Comparison of ENCODE assay signal across 1 cellular context in genomic region chr2:236311286-236311685, GRCh38.
TF ChIP-seq lines count a peak whose summit lies in the region.

No MANE protein-coding gene starts in this region.

TF ChIP-seq in H1, 55 proteins besides CTCF, POLR2A, EP300 and RAD21:
- TF ChIP-seq RNF2 (IDR thresholded peaks at IDR 0.05; ENCODE audit: borderline replicate concordance, low read depth, low read length, missing control alignments, poor library complexity, severe bottlenecking) (no peak), SIRT6 (IDR thresholded peaks at IDR 0.05; ENCODE audit: low read length) (no peak), TCF12 (IDR thresholded peaks at IDR 0.05; ENCODE audit: low read depth, low read length) (no peak), PHF8 (conservative IDR thresholded peaks at IDR 0.05; ENCODE audit: low read depth, low read length) (no peak), YY1 (IDR thresholded peaks at IDR 0.05; ENCODE audit: low read depth, low read length) (no peak), EGR1 (IDR thresholded peaks at IDR 0.05; ENCODE audit: borderline replicate concordance, low read depth, low read length) (no peak), TEAD4 (IDR thresholded peaks at IDR 0.05; ENCODE audit: low read depth, low read length) (no peak), SRF (IDR thresholded peaks at IDR 0.05; ENCODE audit: low read depth, low read length) (no peak), SUZ12 (IDR thresholded peaks at IDR 0.05; ENCODE audit: low read length) (no peak), CHD2 (IDR thresholded peaks at IDR 0.05; ENCODE audit: low read length) (no peak), JUN (IDR thresholded peaks at IDR 0.05; ENCODE audit: low read depth, low read length) (no peak), POU5F1 (IDR thresholded peaks at IDR 0.05; ENCODE audit: low read depth, low read length) (no peak), RXRA (IDR thresholded peaks at IDR 0.05; ENCODE audit: insufficient read depth, low read depth, low read length) (no peak), JUND (IDR thresholded peaks at IDR 0.05; ENCODE audit: low read length) (no peak), BCL11A (IDR thresholded peaks at IDR 0.05; ENCODE audit: low read depth in 2 of 2, low read length in 2 of 2) (no peak), BACH1 (IDR thresholded peaks at IDR 0.05; ENCODE audit: low read length) (no peak), KDM1A (IDR thresholded peaks at IDR 0.05; ENCODE audit: borderline replicate concordance, low read length) (no peak)
- TF ChIP-seq, protein P1, sequence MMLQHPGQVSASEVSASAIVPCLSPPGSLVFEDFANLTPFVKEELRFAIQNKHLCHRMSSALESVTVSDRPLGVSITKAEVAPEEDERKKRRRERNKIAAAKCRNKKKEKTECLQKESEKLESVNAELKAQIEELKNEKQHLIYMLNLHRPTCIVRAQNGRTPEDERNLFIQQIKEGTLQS (IDR thresholded peaks at IDR 0.05; ENCODE audit: insufficient read depth, low read depth, low read length) = no peak
- TF ChIP-seq, protein P2, sequence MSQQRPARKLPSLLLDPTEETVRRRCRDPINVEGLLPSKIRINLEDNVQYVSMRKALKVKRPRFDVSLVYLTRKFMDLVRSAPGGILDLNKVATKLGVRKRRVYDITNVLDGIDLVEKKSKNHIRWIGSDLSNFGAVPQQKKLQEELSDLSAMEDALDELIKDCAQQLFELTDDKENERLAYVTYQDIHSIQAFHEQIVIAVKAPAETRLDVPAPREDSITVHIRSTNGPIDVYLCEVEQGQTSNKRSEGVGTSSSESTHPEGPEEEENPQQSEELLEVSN (IDR thresholded peaks at IDR 0.05) = no peak
